ENCODE assay signal across 16 cellular contexts in genomic region chr5:53303105-53303504, GRCh38.
DNase-seq lines count a peak whose midpoint lies in the region; ATAC-seq and TF ChIP-seq lines count a peak whose summit lies in the region.
"Had no signal": no experiment of that assay in that cellular context is flagged by ENCODE, and none has a peak within 500 bp of the region (broad histone marks: within the 10 kb centered on the region; RNA-seq: fewer than 3 reads in every experiment).

No MANE protein-coding gene starts in this region.

- peak overlapping the region; percentile 10; the same call in 1 of the 2 replicates for H3K27ac ChIP-seq in SJSA1
- peak overlapping the region; percentile 2 to 40 for H3K27ac ChIP-seq in thoracic aorta
- H3K27ac ChIP-seq: left ventricle myocardium inferior had no signal

- no peak overlapping the region for H3K27ac Mint-ChIP-seq in activated naive CD4-positive, alpha-beta T cell treated with anti-CD3 and anti-CD28 coated beads, Interleukin-2, amount 50 U/mL, for 72 hours
- H3K27ac Mint-ChIP-seq in activated naive CD4-positive, alpha-beta T cell treated with anti-CD3 and anti-CD28 coated beads, Interleukin-2, amount 10 ng/mL, durations not matched to agents 7 days and 5 days, result no peak overlapping the region
- H3K27ac Mint-ChIP-seq: CD14-positive monocyte, H9 had no signal

- H3K36me3 Mint-ChIP-seq in activated naive CD4-positive, alpha-beta T cell treated with anti-CD3 and anti-CD28 coated beads, Interleukin-2, amount 50 U/mL, for 72 hours, result peaks cover 5 to 22% of the 10 kb centered on the region in 2 donors
- H3K36me3 Mint-ChIP-seq in activated naive CD4-positive, alpha-beta T cell treated with anti-CD3 and anti-CD28 coated beads, Interleukin-2, amount 10 ng/mL, durations not matched to agents 7 days and 5 days, result no peaks in the 10 kb centered on the region
- H3K36me3 Mint-ChIP-seq: CD14-positive monocyte had no signal

- H3K27me3 Mint-ChIP-seq in activated naive CD4-positive, alpha-beta T cell treated with anti-CD3 and anti-CD28 coated beads, Interleukin-2, amount 10 ng/mL, durations not matched to agents 7 days and 5 days, result no peaks in the 10 kb centered on the region

- H3K4me1 Mint-ChIP-seq in activated naive CD4-positive, alpha-beta T cell treated with anti-CD3 and anti-CD28 coated beads, Interleukin-2, amount 10 ng/mL, durations not matched to agents 7 days and 5 days, result no peaks in the 10 kb centered on the region
- H3K4me1 Mint-ChIP-seq: CD14-positive monocyte, H9 had no signal

- no peak overlapping the region for H3K4me3 Mint-ChIP-seq in activated naive CD4-positive, alpha-beta T cell treated with anti-CD3 and anti-CD28 coated beads, Interleukin-2, amount 10 ng/mL, durations not matched to agents 7 days and 5 days
- H3K4me3 Mint-ChIP-seq: CD14-positive monocyte, H9 had no signal

- H3K4me3 ChIP-seq in SJSA1 (no peak overlapping the region), fibroblast of pulmonary artery (replicated peaks; ENCODE audit: low read depth, low read length) (no peak overlapping the region), thoracic aorta (no peak overlapping the region), lower leg skin (ENCODE audit: low read depth, poor library complexity, severe bottlenecking) (no peak overlapping the region)
- H3K4me3 ChIP-seq: left ventricle myocardium inferior had no signal

- intact Hi-C loops in lower leg skin (cut with DNase I; ENCODE audit: low total_unique reads), result no loop called here

- H3K36me3 ChIP-seq in SJSA1, result no peaks in the 10 kb centered on the region
- no peaks in the 10 kb centered on the region for H3K36me3 ChIP-seq in thoracic aorta
- H3K36me3 ChIP-seq: left ventricle myocardium inferior had no signal

- H3K9me3 ChIP-seq in SJSA1 (replicated peaks) (no peaks in the 10 kb centered on the region), thoracic aorta (no peaks in the 10 kb centered on the region)

- TF ChIP-seq CTCF in fibroblast of pulmonary artery (IDR thresholded peaks at IDR 0.05; ENCODE audit: low read length, missing control alignments) (no peak), thoracic aorta (IDR thresholded peaks at IDR 0.05) (no peak), lower leg skin (IDR thresholded peaks at IDR 0.05) (no peak)

- H3K9me3 Mint-ChIP-seq in activated naive CD4-positive, alpha-beta T cell treated with anti-CD3 and anti-CD28 coated beads, Interleukin-2, amount 50 U/mL, for 72 hours, result peaks cover 18 to 25% of the 10 kb centered on the region in 2 donors
- peaks cover 3% of the 10 kb centered on the region for H3K9me3 Mint-ChIP-seq in activated naive CD4-positive, alpha-beta T cell treated with anti-CD3 and anti-CD28 coated beads, Interleukin-2, amount 10 ng/mL, durations not matched to agents 7 days and 5 days

- CTCF ChIA-PET in activated naive CD4-positive, alpha-beta T cell treated with anti-CD3 and anti-CD28 coated beads, Interleukin-2, amount 10 ng/mL, durations not matched to agents 7 days and 5 days (lab: Charles Lee), result no interaction called here

- H3K4me1 ChIP-seq in SJSA1 (replicated peaks) (peaks cover 5% of the 10 kb centered on the region; the same call in 1 of the 2 replicates), thoracic aorta (ENCODE audit: control insufficient read depth in 1 of 2, low read depth in 2 of 2) (peaks cover 6 to 28% of the 10 kb centered on the region in 2 donors)
- H3K4me1 ChIP-seq: left ventricle myocardium inferior had no signal

- 16 to 24% methylated on average over 1 of the region's 1 CpG for WGBS in lower leg skin, 2 donors

- TF ChIP-seq POLR2A in lower leg skin (IDR thresholded peaks at IDR 0.05), result no peak

- H3K27me3 ChIP-seq in SJSA1 (replicated peaks), result no peaks in the 10 kb centered on the region
- H3K27me3 ChIP-seq in thoracic aorta (replicated peaks; ENCODE audit: insufficient read depth), result no peaks in the 10 kb centered on the region

- ATAC-seq in activated naive CD4-positive, alpha-beta T cell treated with anti-CD3 and anti-CD28 coated beads, Interleukin-2, amount 50 U/mL, for 72 hours, result peak; percentile 96 to 98
- ATAC-seq in thoracic aorta (ENCODE audit: insufficient number of reproducible peaks, low FRiP score, low read depth) (no peak), HG03378 (IDR thresholded peaks at IDR 0.05; ENCODE audit: unreplicated experiment) (no peak)

- no peak for DNase-seq in activated naive CD4-positive, alpha-beta T cell treated with anti-CD3 and anti-CD28 coated beads, Interleukin-2, amount 50 U/mL, for 72 hours (ENCODE audit: low spot score in 2 of 2)
- no peak for DNase-seq in activated naive CD4-positive, alpha-beta T cell treated with anti-CD3 and anti-CD28 coated beads, Interleukin-2, amount 10 ng/mL, durations not matched to agents 7 days and 5 days
- DNase-seq in SJSA1 (ENCODE audit: low read depth in 1 of 2, low spot score in 2 of 2) (no peak), fibroblast of pulmonary artery (ENCODE audit: low read depth) (peak; percentile 58), thoracic aorta (ENCODE audit: low spot score) (no peak), lower leg skin (ENCODE audit: low spot score in 2 of 2) (no peak), NCI-H1048 (lab: John Stamatoyannopoulos, UW) (no peak)
- DNase-seq: anterior cingulate cortex; foreskin melanocyte; H9; left ventricle myocardium inferior; MM.1S; NCI-H524 treated with DMSO at 0.1 percent for 48 hours; stimulated activated CD4-positive, alpha-beta T cell treated with anti-CD3 and anti-CD28 coated beads, Interleukin-2, amount 100 ng/mL, for 48 hours had no signal

Comparison
In these comparisons a context has a peak if more than half of its experiments do, and no peak if none do; other contexts are left out.
1. ATAC-seq: peak in activated naive CD4-positive, alpha-beta T cell treated with anti-CD3 and anti-CD28 coated beads, Interleukin-2, amount 50 U/mL, for 72 hours (2 of 2); none in thoracic aorta (single experiment) and HG03378 (single experiment).